Comparison of ENCODE assay signal across 21 cellular contexts in genomic region chr6:166422201-166422940, GRCh38. TPM values are rescaled to one million over a fixed set of nuclear protein-coding genes. Genes with fewer than 3 reads are reported as not detected.
DNase-seq lines count a peak whose midpoint lies in the region; ATAC-seq, FAIRE-seq and TF ChIP-seq lines count a peak whose summit lies in the region.
"Had no signal": no experiment of that assay in that cellular context is flagged by ENCODE, and none has a peak within 500 bp of the region (broad histone marks: within the 10 kb centered on the region; RNA-seq: fewer than 3 reads in every experiment).

No MANE protein-coding gene starts in this region.

- ATAC-seq in stimulated activated memory B cell treated with anti-CD40 and anti-IgM and Interleukin-4, amounts not matched to agents 10 μg/mL and 1 μg/mL and 100 μg/mL, for 72 hours = no peak
- ATAC-seq in HG03442 (IDR thresholded peaks at IDR 0.05; ENCODE audit: unreplicated experiment) = no peak
- ATAC-seq: CD8-positive, alpha-beta T cell; GM12878 had no signal

- peaks cover 41% of the 10 kb centered on the region for H3K4me1 Mint-ChIP-seq in activated CD4-positive, alpha-beta T cell treated with anti-CD3 and anti-CD28 coated beads, Interleukin-2, amount 10 ng/mL, durations not matched to agents 7 days and 5 days
- H3K4me1 Mint-ChIP-seq in stimulated activated memory B cell treated with anti-CD40 and anti-IgM and Interleukin-4, amounts not matched to agents 10 μg/mL and 1 μg/mL and 100 μg/mL, for 72 hours = no peaks in the 10 kb centered on the region

- CTCF ChIA-PET in activated CD4-positive, alpha-beta T cell treated with anti-CD3 and anti-CD28 coated beads, Interleukin-2, amount 10 ng/mL, durations not matched to agents 7 days and 5 days (lab: Charles Lee) = interaction anchor here (1.6 kb wide), 1 partner anchor 8 kb away, joined by 4 read pairs; no protein-coding TSS in a partner anchor

- intact Hi-C loops in kidney (cut with DNase I) = no loop called here

- peaks cover 9 to 10% of the 10 kb centered on the region in 2 donors for H3K36me3 ChIP-seq in kidney (ENCODE audit: control insufficient read depth in 1 of 2, insufficient read depth in 2 of 2, low read length in 2 of 2)
- H3K36me3 ChIP-seq: BLaER1 had no signal

- H3K36me3 Mint-ChIP-seq in activated CD4-positive, alpha-beta T cell treated with anti-CD3 and anti-CD28 coated beads, Interleukin-2, amount 10 ng/mL, durations not matched to agents 7 days and 5 days (ENCODE audit: low read depth) = peaks cover 13% of the 10 kb centered on the region
- H3K36me3 Mint-ChIP-seq in stimulated activated memory B cell treated with anti-CD40 and anti-IgM and Interleukin-4, amounts not matched to agents 10 μg/mL and 1 μg/mL and 100 μg/mL, for 72 hours = peaks cover 13% of the 10 kb centered on the region

- H3K9ac ChIP-seq in kidney (ENCODE audit: low read length in 2 of 2) = no peak overlapping the region
- H3K9ac ChIP-seq: BLaER1 had no signal

- H3K4me1 ChIP-seq in kidney (ENCODE audit: control insufficient read depth in 1 of 2, insufficient read depth in 1 of 2, low read depth in 1 of 2, low read length in 2 of 2) = no peaks in the 10 kb centered on the region
- H3K4me1 ChIP-seq: Peyer's patch had no signal

- H3K27ac Mint-ChIP-seq in activated CD4-positive, alpha-beta T cell treated with anti-CD3 and anti-CD28 coated beads, Interleukin-2, amount 10 ng/mL, durations not matched to agents 7 days and 5 days = peak overlapping the region; percentile 54
- H3K27ac Mint-ChIP-seq in stimulated activated memory B cell treated with anti-CD40 and anti-IgM and Interleukin-4, amounts not matched to agents 10 μg/mL and 1 μg/mL and 100 μg/mL, for 72 hours = no peak overlapping the region
- H3K27ac Mint-ChIP-seq: CD8-positive, alpha-beta T cell had no signal

- FAIRE-seq in kidney (lab: Jason Lieb, UNC) = no peak
- FAIRE-seq: GM12878 had no signal

- peaks cover 1% of the 10 kb centered on the region for H3K9me3 Mint-ChIP-seq in activated CD4-positive, alpha-beta T cell treated with anti-CD3 and anti-CD28 coated beads, Interleukin-2, amount 10 ng/mL, durations not matched to agents 7 days and 5 days
- H3K9me3 Mint-ChIP-seq in stimulated activated memory B cell treated with anti-CD40 and anti-IgM and Interleukin-4, amounts not matched to agents 10 μg/mL and 1 μg/mL and 100 μg/mL, for 72 hours = no peaks in the 10 kb centered on the region
- H3K9me3 Mint-ChIP-seq: CD8-positive, alpha-beta T cell had no signal

- no peak for DNase-seq in activated CD4-positive, alpha-beta T cell treated with anti-CD3 and anti-CD28 coated beads, Interleukin-2, amount 10 ng/mL, durations not matched to agents 7 days and 5 days
- DNase-seq in activated CD4-positive, alpha-beta T cell treated with anti-CD3 and anti-CD28 coated beads, Interleukin-2, amount 50 U/mL, for 1 hour = no peak
- DNase-seq in kidney (peak; percentile 39), NK-92 (lab: John Stamatoyannopoulos, UW; ENCODE audit: unreplicated experiment) (no peak)
- DNase-seq: ACHN; CD8-positive, alpha-beta T cell; DND-41; H7; Karpas-422; NCI-H1436; NCI-H2029; NCI-H524; NCI-H774 had no signal

- H3K27ac ChIP-seq in angular gyrus (ENCODE audit: low read depth, low read length) (peak overlapping the region; percentile 76), kidney (ENCODE audit: low read depth in 2 of 2, low read length in 2 of 2) (no peak overlapping the region), temporal lobe (ENCODE audit: low read depth, low read length) (peak overlapping the region; percentile 91)
- H3K27ac ChIP-seq: 22Rv1, BLaER1, Peyer's patch had no signal

- H3K4me3 ChIP-seq in kidney (ENCODE audit: low read length in 2 of 2) = no peak overlapping the region
- H3K4me3 ChIP-seq: BLaER1, GM12878, Peyer's patch had no signal

- no peaks in the 10 kb centered on the region for H3K27me3 Mint-ChIP-seq in activated CD4-positive, alpha-beta T cell treated with anti-CD3 and anti-CD28 coated beads, Interleukin-2, amount 10 ng/mL, durations not matched to agents 7 days and 5 days
- no peaks in the 10 kb centered on the region for H3K27me3 Mint-ChIP-seq in stimulated activated memory B cell treated with anti-CD40 and anti-IgM and Interleukin-4, amounts not matched to agents 10 μg/mL and 1 μg/mL and 100 μg/mL, for 72 hours

- TF ChIP-seq CTCF in kidney (IDR thresholded peaks at IDR 0.05; ENCODE audit: borderline replicate concordance, extremely low read depth, insufficient read depth) = no peak

- POLR2A ChIA-PET in activated CD4-positive, alpha-beta T cell treated with anti-CD3 and anti-CD28 coated beads, Interleukin-2, amount 10 ng/mL, durations not matched to agents 7 days and 5 days (lab: Charles Lee) = no interaction called here

- no peaks in the 10 kb centered on the region for H3K9me3 ChIP-seq in kidney (ENCODE audit: control insufficient read depth in 1 of 2, low read length in 2 of 2)
- H3K9me3 ChIP-seq: BLaER1, Peyer's patch had no signal

- H3K4me3 Mint-ChIP-seq in activated CD4-positive, alpha-beta T cell treated with anti-CD3 and anti-CD28 coated beads, Interleukin-2, amount 10 ng/mL, durations not matched to agents 7 days and 5 days = no peak overlapping the region
- H3K4me3 Mint-ChIP-seq in stimulated activated memory B cell treated with anti-CD40 and anti-IgM and Interleukin-4, amounts not matched to agents 10 μg/mL and 1 μg/mL and 100 μg/mL, for 72 hours = no peak overlapping the region
- H3K4me3 Mint-ChIP-seq: CD8-positive, alpha-beta T cell had no signal

RNA-seq across cellular contexts. Expression of gene MPC1, which starts 39.6 kb away (rescaled TPM):
- 10 to 100 TPM; 27.1 to 28.3 TPM for total RNA-seq in activated CD4-positive, alpha-beta T cell treated with anti-CD3 and anti-CD28 coated beads, Interleukin-2, amount 10 ng/mL, durations not matched to agents 7 days and 5 days
- total RNA-seq in kidney (74.1 TPM), temporal lobe (33.9 TPM)
- polyA plus RNA-seq in kidney (ENCODE audit: insufficient read depth, low read depth, low replicate concordance) = 313 TPM

Comparison
In these comparisons a context has a peak if more than half of its experiments do, and no peak if none do; other contexts are left out.
1. H3K27ac ChIP-seq: peak in angular gyrus (single experiment) and temporal lobe (single experiment); none in kidney (0 of 2).